In the genomic region with DNA sequence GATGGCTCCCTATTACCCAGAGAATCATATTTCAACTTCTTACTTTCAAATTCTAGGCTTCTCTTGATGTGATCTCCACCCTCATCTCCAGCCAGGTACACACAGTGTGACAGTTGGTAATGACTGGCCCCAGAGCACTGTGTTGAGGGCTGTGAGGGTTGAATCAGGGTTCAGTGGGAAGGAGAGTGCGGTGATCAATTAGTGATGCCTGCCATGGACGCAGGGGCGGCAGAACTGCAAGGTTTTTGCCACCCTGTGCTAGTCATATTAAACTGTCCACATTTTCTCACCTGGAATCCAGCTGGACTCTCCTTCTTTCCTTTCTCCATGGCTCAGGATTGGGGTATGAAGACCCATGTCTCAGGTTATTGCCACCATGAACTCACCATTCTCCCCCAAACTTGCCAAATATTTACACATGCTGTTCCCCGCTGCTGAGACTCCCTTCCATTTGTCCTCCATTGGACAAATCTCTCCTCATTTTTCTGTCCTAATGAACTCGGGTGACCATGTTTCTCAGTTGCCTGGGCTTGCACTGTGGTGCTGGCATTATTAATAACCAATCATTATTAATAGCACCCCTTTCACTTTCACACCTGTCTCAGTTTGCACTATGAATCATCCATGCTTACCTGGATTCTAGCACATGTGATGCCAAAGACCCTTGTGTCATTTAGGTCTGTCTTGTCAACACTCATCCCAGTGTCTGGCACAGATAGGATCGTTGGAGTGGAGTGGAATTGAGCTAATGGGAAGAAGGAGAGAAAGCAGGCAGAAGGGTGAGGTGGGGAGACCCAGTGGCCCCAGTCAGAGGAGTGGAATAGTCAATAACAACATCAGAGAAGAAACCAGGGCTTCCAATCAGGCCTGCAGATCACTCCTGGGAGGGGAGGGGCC, we compare ENCODE assay signal across 1 cellular context.
TF ChIP-seq lines count a peak whose summit lies in the region.

No MANE protein-coding gene starts in this region.

TF ChIP-seq in H1, 55 proteins besides CTCF, POLR2A, EP300 and RAD21:
- TF ChIP-seq KDM5A (IDR thresholded peaks at IDR 0.05; ENCODE audit: low read length) (no peak), TAF1 (IDR thresholded peaks at IDR 0.05; ENCODE audit: low read depth, low read length) (no peak), RXRA (IDR thresholded peaks at IDR 0.05; ENCODE audit: insufficient read depth, low read depth, low read length) (no peak), JUND (IDR thresholded peaks at IDR 0.05; ENCODE audit: low read length) (no peak), SUZ12 (IDR thresholded peaks at IDR 0.05; ENCODE audit: low read length) (no peak), TBP (IDR thresholded peaks at IDR 0.05; ENCODE audit: low read depth, low read length) (no peak), BCL11A (IDR thresholded peaks at IDR 0.05; ENCODE audit: low read depth in 2 of 2, low read length in 2 of 2) (no peak), MAFK (IDR thresholded peaks at IDR 0.05; ENCODE audit: low read depth, low read length) (no peak)
